ENCODE assay signal across 1 cellular context in the genomic region with DNA sequence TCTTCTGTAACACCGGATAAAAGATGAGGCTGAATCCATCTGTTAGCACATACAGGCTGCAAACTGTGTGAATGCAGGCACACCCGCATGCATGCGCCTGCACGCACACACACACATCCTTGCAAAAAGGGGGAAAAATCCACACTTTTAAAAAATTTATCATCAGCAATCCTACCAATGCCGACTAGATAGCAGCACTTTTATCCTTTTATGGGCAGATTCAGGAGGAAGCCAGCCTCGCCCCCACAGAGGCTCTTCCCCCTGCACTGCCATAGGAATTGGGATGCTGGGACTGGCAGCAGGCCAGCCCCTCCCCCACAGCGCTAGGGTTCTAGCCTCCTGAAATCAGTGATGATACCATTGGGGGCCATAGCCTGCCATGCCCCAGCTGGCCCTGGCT.
TF ChIP-seq lines count a peak whose summit lies in the region.

No MANE protein-coding gene starts in this region.

TF ChIP-seq in WTC11, 78 proteins besides CTCF, POLR2A, EP300 and RAD21 (continued from another document):
- TF ChIP-seq PRDM15 (CRISPR knock-in tag; IDR thresholded peaks at IDR 0.05): no peak
- no peak for TF ChIP-seq CREM (CRISPR knock-in tag; IDR thresholded peaks at IDR 0.05)
- TF ChIP-seq CREB1 (CRISPR knock-in tag; IDR thresholded peaks at IDR 0.05): no peak
- TF ChIP-seq, protein P1, sequence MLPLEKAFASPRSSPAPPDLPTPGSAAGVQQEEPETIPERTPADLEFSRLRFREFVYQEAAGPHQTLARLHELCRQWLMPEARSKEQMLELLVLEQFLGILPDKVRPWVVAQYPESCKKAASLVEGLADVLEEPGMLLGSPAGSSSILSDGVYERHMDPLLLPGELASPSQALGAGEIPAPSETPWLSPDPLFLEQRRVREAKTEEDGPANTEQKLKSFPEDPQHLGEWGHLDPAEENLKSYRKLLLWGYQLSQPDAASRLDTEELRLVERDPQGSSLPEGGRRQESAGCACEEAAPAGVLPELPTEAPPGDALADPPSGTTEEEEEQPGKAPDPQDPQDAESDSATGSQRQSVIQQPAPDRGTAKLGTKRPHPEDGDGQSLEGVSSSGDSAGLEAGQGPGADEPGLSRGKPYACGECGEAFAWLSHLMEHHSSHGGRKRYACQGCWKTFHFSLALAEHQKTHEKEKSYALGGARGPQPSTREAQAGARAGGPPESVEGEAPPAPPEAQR (CRISPR knock-in tag; IDR thresholded peaks at IDR 0.05): no peak
- no peak for TF ChIP-seq ZNF425 (CRISPR knock-in tag; conservative IDR thresholded peaks at IDR 0.05)
- TF ChIP-seq, protein P2, sequence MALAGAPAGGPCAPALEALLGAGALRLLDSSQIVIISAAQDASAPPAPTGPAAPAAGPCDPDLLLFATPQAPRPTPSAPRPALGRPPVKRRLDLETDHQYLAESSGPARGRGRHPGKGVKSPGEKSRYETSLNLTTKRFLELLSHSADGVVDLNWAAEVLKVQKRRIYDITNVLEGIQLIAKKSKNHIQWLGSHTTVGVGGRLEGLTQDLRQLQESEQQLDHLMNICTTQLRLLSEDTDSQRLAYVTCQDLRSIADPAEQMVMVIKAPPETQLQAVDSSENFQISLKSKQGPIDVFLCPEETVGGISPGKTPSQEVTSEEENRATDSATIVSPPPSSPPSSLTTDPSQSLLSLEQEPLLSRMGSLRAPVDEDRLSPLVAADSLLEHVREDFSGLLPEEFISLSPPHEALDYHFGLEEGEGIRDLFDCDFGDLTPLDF (CRISPR knock-in tag; IDR thresholded peaks at IDR 0.05): no peak
- TF ChIP-seq FOXP1 (CRISPR knock-in tag; IDR thresholded peaks at IDR 0.05; ENCODE audit: borderline replicate concordance): no peak
- TF ChIP-seq TCF7 (CRISPR knock-in tag; IDR thresholded peaks at IDR 0.05; ENCODE audit: low read depth): no peak
- no peak for TF ChIP-seq ZNF532 (CRISPR knock-in tag; IDR thresholded peaks at IDR 0.05; ENCODE audit: borderline replicate concordance)
- TF ChIP-seq, protein P3, sequence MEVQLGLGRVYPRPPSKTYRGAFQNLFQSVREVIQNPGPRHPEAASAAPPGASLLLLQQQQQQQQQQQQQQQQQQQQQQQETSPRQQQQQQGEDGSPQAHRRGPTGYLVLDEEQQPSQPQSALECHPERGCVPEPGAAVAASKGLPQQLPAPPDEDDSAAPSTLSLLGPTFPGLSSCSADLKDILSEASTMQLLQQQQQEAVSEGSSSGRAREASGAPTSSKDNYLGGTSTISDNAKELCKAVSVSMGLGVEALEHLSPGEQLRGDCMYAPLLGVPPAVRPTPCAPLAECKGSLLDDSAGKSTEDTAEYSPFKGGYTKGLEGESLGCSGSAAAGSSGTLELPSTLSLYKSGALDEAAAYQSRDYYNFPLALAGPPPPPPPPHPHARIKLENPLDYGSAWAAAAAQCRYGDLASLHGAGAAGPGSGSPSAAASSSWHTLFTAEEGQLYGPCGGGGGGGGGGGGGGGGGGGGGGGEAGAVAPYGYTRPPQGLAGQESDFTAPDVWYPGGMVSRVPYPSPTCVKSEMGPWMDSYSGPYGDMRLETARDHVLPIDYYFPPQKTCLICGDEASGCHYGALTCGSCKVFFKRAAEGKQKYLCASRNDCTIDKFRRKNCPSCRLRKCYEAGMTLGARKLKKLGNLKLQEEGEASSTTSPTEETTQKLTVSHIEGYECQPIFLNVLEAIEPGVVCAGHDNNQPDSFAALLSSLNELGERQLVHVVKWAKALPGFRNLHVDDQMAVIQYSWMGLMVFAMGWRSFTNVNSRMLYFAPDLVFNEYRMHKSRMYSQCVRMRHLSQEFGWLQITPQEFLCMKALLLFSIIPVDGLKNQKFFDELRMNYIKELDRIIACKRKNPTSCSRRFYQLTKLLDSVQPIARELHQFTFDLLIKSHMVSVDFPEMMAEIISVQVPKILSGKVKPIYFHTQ (CRISPR knock-in tag; IDR thresholded peaks at IDR 0.05): no peak
- no peak for TF ChIP-seq GRHL2 (CRISPR knock-in tag; IDR thresholded peaks at IDR 0.05; ENCODE audit: insufficient replicate concordance, severe bottlenecking)
- TF ChIP-seq, protein P4, sequence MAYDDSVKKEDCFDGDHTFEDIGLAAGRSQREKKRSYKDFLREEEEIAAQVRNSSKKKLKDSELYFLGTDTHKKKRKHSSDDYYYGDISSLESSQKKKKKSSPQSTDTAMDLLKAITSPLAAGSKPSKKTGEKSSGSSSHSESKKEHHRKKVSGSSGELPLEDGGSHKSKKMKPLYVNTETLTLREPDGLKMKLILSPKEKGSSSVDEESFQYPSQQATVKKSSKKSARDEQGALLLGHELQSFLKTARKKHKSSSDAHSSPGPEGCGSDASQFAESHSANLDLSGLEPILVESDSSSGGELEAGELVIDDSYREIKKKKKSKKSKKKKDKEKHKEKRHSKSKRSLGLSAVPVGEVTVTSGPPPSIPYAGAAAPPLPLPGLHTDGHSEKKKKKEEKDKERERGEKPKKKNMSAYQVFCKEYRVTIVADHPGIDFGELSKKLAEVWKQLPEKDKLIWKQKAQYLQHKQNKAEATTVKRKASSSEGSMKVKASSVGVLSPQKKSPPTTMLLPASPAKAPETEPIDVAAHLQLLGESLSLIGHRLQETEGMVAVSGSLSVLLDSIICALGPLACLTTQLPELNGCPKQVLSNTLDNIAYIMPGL (CRISPR knock-in tag; IDR thresholded peaks at IDR 0.05): no peak
- TF ChIP-seq AFF4 (CRISPR knock-in tag; IDR thresholded peaks at IDR 0.05; ENCODE audit: borderline replicate concordance): no peak
- TF ChIP-seq, protein P5, sequence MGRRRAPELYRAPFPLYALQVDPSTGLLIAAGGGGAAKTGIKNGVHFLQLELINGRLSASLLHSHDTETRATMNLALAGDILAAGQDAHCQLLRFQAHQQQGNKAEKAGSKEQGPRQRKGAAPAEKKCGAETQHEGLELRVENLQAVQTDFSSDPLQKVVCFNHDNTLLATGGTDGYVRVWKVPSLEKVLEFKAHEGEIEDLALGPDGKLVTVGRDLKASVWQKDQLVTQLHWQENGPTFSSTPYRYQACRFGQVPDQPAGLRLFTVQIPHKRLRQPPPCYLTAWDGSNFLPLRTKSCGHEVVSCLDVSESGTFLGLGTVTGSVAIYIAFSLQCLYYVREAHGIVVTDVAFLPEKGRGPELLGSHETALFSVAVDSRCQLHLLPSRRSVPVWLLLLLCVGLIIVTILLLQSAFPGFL (CRISPR knock-in tag; IDR thresholded peaks at IDR 0.05; ENCODE audit: borderline replicate concordance): no peak
- no peak for TF ChIP-seq NFYB (CRISPR knock-in tag; conservative IDR thresholded peaks at IDR 0.05; ENCODE audit: low read depth)
- TF ChIP-seq RELA (CRISPR knock-in tag; IDR thresholded peaks at IDR 0.05; ENCODE audit: borderline replicate concordance): no peak
